ENCODE assay signal across 1 cellular context in the genomic region with DNA sequence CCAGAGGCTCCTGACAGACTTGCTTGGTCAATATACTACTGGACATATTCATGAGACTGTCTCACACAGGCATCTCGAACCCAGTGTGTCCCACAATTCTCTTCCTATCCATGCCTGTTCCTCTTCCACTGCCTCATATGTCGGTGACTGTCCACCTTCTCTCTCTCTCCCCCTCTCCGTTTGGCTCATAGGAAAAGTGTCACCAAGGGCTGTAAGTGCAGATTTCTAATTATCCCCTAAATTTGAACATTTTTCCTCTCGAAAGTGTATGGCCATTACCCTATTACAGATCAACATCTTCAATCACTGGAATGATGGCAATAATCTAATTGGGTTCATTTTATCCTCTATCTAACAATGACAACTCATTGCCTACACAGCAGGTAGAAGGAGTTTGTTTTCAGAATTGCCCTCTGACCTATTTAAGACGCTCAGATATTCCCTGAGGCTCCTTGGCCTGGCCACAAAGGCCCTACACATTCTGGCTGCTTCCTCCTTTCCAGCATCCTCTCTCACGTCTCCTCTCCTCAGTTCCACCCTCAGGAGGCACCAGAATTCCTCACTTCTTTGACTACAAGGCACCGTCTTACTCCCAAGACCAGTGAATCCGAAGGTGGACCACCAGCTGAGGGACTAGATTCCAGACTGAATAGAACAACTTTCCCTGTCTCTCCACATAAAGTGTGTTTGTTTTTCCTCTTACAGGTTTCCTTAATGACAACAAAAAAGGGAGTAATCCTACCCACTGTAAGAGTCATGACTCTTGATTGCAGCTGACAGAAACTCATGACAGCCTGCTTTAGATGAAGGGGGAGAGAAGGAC.
TF ChIP-seq lines count a peak whose summit lies in the region.

No MANE protein-coding gene starts in this region.

TF ChIP-seq in HepG2, 621 proteins besides CTCF, POLR2A, EP300 and RAD21:
- no peak for TF ChIP-seq MYC (CRISPR knock-in tag; IDR thresholded peaks at IDR 0.05; ENCODE audit: borderline replicate concordance)
- TF ChIP-seq, protein P1, sequence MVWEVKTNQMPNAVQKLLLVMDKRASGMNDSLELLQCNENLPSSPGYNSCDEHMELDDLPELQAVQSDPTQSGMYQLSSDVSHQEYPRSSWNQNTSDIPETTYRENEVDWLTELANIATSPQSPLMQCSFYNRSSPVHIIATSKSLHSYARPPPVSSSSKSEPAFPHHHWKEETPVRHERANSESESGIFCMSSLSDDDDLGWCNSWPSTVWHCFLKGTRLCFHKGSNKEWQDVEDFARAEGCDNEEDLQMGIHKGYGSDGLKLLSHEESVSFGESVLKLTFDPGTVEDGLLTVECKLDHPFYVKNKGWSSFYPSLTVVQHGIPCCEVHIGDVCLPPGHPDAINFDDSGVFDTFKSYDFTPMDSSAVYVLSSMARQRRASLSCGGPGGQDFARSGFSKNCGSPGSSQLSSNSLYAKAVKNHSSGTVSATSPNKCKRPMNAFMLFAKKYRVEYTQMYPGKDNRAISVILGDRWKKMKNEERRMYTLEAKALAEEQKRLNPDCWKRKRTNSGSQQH (CRISPR knock-in tag; IDR thresholded peaks at IDR 0.05; ENCODE audit: low read depth) = no peak
- TF ChIP-seq ZSCAN25 (CRISPR knock-in tag; IDR thresholded peaks at IDR 0.05) = no peak
- TF ChIP-seq YEATS4 (CRISPR knock-in tag; IDR thresholded peaks at IDR 0.05; ENCODE audit: borderline replicate concordance) = no peak
- TF ChIP-seq TBX2 (CRISPR knock-in tag; IDR thresholded peaks at IDR 0.05; ENCODE audit: borderline replicate concordance) = no peak
- no peak for TF ChIP-seq ZBTB7B (CRISPR knock-in tag; IDR thresholded peaks at IDR 0.05)
- TF ChIP-seq SMAD3 (CRISPR knock-in tag; IDR thresholded peaks at IDR 0.05) = no peak
- no peak for TF ChIP-seq TGIF2 (CRISPR knock-in tag; IDR thresholded peaks at IDR 0.05)
- no peak for TF ChIP-seq ZNF569 (CRISPR knock-in tag; IDR thresholded peaks at IDR 0.05; ENCODE audit: borderline replicate concordance)
- TF ChIP-seq CENPT (CRISPR knock-in tag; IDR thresholded peaks at IDR 0.05; ENCODE audit: low read depth) = no peak
- TF ChIP-seq SMARCC2 (IDR thresholded peaks at IDR 0.05) = no peak
- no peak for TF ChIP-seq ZNF333 (CRISPR knock-in tag; IDR thresholded peaks at IDR 0.05; ENCODE audit: borderline replicate concordance)
